ENCODE assay signal across 33 cellular contexts in genomic region chr10:52210161-52210560, GRCh38.
"Had no signal": no experiment of that assay in that cellular context is flagged by ENCODE, and none has a peak within 500 bp of the region (broad histone marks: within the 10 kb centered on the region; RNA-seq: fewer than 3 reads in every experiment).

No MANE protein-coding gene starts in this region.

- H3K4me1 ChIP-seq: adrenal gland had no signal

- H3K36me3 ChIP-seq: adrenal gland, WERI-Rb-1 had no signal

- H3K4me3 ChIP-seq: adrenal gland, body of pancreas had no signal

- H3K9me3 ChIP-seq: adrenal gland, body of pancreas had no signal

- DNase-seq: activated CD4-positive, alpha-beta memory T cell treated with anti-CD3 and anti-CD28 coated beads, Interleukin-2, amount 10 ng/mL, durations not matched to agents 7 days and 5 days; activated CD4-positive, alpha-beta T cell treated with anti-CD3 and anti-CD28 coated beads for 1 hour; activated CD4-positive, alpha-beta T cell treated with anti-CD3 and anti-CD28 coated beads for 48 hours; activated CD4-positive, CD25-positive, alpha-beta regulatory T cell; activated CD8-positive, alpha-beta memory T cell treated with anti-CD3 and anti-CD28 coated beads for 24 hours; activated CD8-positive, alpha-beta memory T cell treated with anti-CD3 and anti-CD28 coated beads, Interleukin-2, amount 10 ng/mL, durations not matched to agents 7 days and 5 days; activated CD8-positive, alpha-beta memory T cell treated with anti-CD3 and anti-CD28 coated beads, Interleukin-2, amount 50 U/mL, for 48 hours; activated gamma-delta T cell; activated naive CD4-positive, alpha-beta T cell treated with Interleukin-2 at 50 U/mL for 16 hours; activated naive CD8-positive, alpha-beta T cell treated with anti-CD3 and anti-CD28 coated beads, Interleukin-2, amount 10 ng/mL, durations not matched to agents 7 days and 5 days; activated T-cell treated with anti-CD3 and anti-CD28 coated beads, Interleukin-2, amount 50 U/mL, for 1 hour; activated T-cell treated with anti-CD3 and anti-CD28 coated beads, Interleukin-2, amount 50 U/mL, for 72 hours; adrenal gland; body of pancreas; caudate nucleus; cerebellar nuclear complex; Karpas-422; KBM-7; NCI-H1092; NCI-H1436 treated with DMSO at 0.1 percent for 48 hours; NCI-H1694 treated with DMSO at 0.1 percent for 48 hours; NCI-H2029; NCI-H345; NCI-H524 treated with DMSO at 0.1 percent for 48 hours; SIG-M5; SW 1271; T-helper 1 cell; T-helper 2 cell; T-helper 9 cell; WERI-Rb-1 had no signal

- H3K27ac ChIP-seq: adrenal gland, body of pancreas, RWPE1, WERI-Rb-1 had no signal

- H3K27me3 ChIP-seq: adrenal gland, body of pancreas had no signal

- ATAC-seq: activated CD8-positive, alpha-beta memory T cell treated with anti-CD3 and anti-CD28 coated beads, Interleukin-2, amount 10 ng/mL, durations not matched to agents 7 days and 5 days; activated T-cell treated with anti-CD3 and anti-CD28 coated beads, Interleukin-2, amount 50 U/mL, for 72 hours; body of pancreas; Right ventricle myocardium inferior; SK-N-SH treated with all-trans-retinoic acid at 6 μM for 48 hours had no signal
